In the genomic region with DNA sequence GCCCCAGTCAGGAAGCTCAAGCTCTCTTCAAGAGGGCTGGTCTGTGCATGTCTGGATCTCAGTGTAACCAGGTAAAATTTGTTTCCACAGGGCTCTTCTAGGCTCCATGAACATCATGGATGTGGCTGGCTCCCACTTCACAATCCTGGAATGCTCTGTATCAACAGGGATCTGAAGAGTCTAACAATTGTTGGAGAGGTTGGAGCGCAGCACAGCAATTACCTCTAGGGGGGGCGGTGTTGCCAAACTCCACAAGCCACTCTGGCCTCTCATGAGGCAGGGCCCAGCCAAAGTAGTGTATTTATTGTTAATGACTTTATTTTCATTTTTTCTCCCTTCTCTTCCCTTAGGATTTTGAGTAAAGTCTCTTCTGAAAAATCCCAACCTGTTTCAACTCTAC, we compare ENCODE assay signal across 9 cellular contexts. TPM values are rescaled to one million over a fixed set of nuclear protein-coding genes. Genes with fewer than 3 reads are reported as not detected.
A peak's percentile ranks its signal among the peaks of the same experiment; 100 is the strongest.
DNase-seq lines count a peak whose midpoint lies in the region; ATAC-seq and TF ChIP-seq lines count a peak whose summit lies in the region.
"Had no signal": no experiment of that assay in that cellular context is flagged by ENCODE, and none has a peak within 500 bp of the region (broad histone marks: within the 10 kb centered on the region; RNA-seq: fewer than 3 reads in every experiment).

No MANE protein-coding gene starts in this region.

- no peaks in the 10 kb centered on the region for H3K36me3 Mint-ChIP-seq in MCF 10A (ENCODE audit: insufficient read depth, unreplicated experiment)

- no peak overlapping the region for H2AFZ ChIP-seq in osteoblast (ENCODE audit: low read length)

- ATAC-seq in HG02623 (IDR thresholded peaks at IDR 0.05; ENCODE audit: unreplicated experiment) (no peak), HG02759 (IDR thresholded peaks at IDR 0.05; ENCODE audit: unreplicated experiment) (no peak), HG03520 (IDR thresholded peaks at IDR 0.05; ENCODE audit: unreplicated experiment) (no peak)

- intact Hi-C loops in MCF 10A (cut with micrococcal nuclease), result no loop called here
- intact Hi-C loops in breast epithelium (cut with DNase I; ENCODE audit: low total_unique reads), result no loop called here

- in situ Hi-C loops in brain microvascular endothelial cell (cut with HindIII; ENCODE audit: low pct_ligation_motif_present, low sequenced_read_pairs), result no loop called here

- CTCF ChIA-PET in MCF 10A (lab: Yijun Ruan, JAX), result no interaction called here

- no peaks in the 10 kb centered on the region for H3K4me1 ChIP-seq in breast epithelium
- H3K4me1 ChIP-seq in osteoblast (ENCODE audit: insufficient read depth, low read length), result peaks cover 3% of the 10 kb centered on the region

- H3K9me3 ChIP-seq in breast epithelium (no peaks in the 10 kb centered on the region), osteoblast (ENCODE audit: low read depth, low read length) (no peaks in the 10 kb centered on the region)

- TF ChIP-seq POLR2A in breast epithelium (IDR thresholded peaks at IDR 0.05), result no peak

- BruUV-seq in MCF 10A (replicated peaks; lab: Mats Ljungman, UMichigan), result no TSS peak

- H3K4me1 Mint-ChIP-seq in MCF 10A (ENCODE audit: insufficient read depth, unreplicated experiment), result peaks cover 9% of the 10 kb centered on the region

- H3K27me3 ChIP-seq in breast epithelium (no peaks in the 10 kb centered on the region), brain microvascular endothelial cell (replicated peaks) (no peaks in the 10 kb centered on the region), osteoblast (ENCODE audit: insufficient read depth, low read length) (no peaks in the 10 kb centered on the region)

- DNase-seq in MCF 10A (ENCODE audit: unreplicated experiment) (peak; percentile 40), breast epithelium (ENCODE audit: low spot score in 2 of 2) (no peak), NCI-H1694 treated with DMSO at 0.1 percent for 48 hours (lab: John Stamatoyannopoulos, UW) (peak; percentile 9), brain microvascular endothelial cell (peak; percentile 54), osteoblast (ENCODE audit: insufficient read length, low spot score, missing footprints) (peak; percentile 79)
- DNase-seq: activated T-cell treated with anti-CD3 and anti-CD28 coated beads, Interleukin-2, amount 50 U/mL, for 4 hours had no signal

- TF ChIP-seq CTCF in MCF 10A (IDR thresholded peaks at IDR 0.05; ENCODE audit: unreplicated experiment) (peak; percentile 24), breast epithelium (IDR thresholded peaks at IDR 0.05) (peak in 1 of 3 donors; percentile 28), brain microvascular endothelial cell (IDR thresholded peaks at IDR 0.05; ENCODE audit: low read depth, low read length, missing control alignments) (peak; percentile 69), osteoblast (IDR thresholded peaks at IDR 0.05; ENCODE audit: extremely low read depth, low read depth, low read length) (peak; percentile 61)

- H3K4me3 ChIP-seq in breast epithelium, result no peak overlapping the region
- H3K4me3 ChIP-seq in brain microvascular endothelial cell (ENCODE audit: low read depth, low read length), result no peak overlapping the region
- no peak overlapping the region for H3K4me3 ChIP-seq in osteoblast (ENCODE audit: insufficient read depth, low read length)

- POLR2A ChIA-PET in MCF 10A (lab: Yijun Ruan, JAX), result no interaction called here

- H3K4me3 Mint-ChIP-seq in MCF 10A (ENCODE audit: unreplicated experiment), result no peak overlapping the region
- H3K4me3 Mint-ChIP-seq: activated T-cell treated with anti-CD3 and anti-CD28 coated beads, Interleukin-2, amount 50 U/mL, for 4 hours had no signal

- H3K4me2 ChIP-seq in osteoblast (ENCODE audit: insufficient read depth, low read length), result no peak overlapping the region

- H3K27me3 Mint-ChIP-seq in MCF 10A (ENCODE audit: insufficient read depth, unreplicated experiment), result no peaks in the 10 kb centered on the region

- H3K79me2 ChIP-seq in osteoblast (ENCODE audit: insufficient read depth, low read length), result no peaks in the 10 kb centered on the region

- no peak overlapping the region for H3K27ac ChIP-seq in breast epithelium
- no peak overlapping the region for H3K27ac ChIP-seq in brain microvascular endothelial cell
- no peak overlapping the region for H3K27ac ChIP-seq in osteoblast (ENCODE audit: low read depth, low read length)

- no peaks in the 10 kb centered on the region for H3K9me3 Mint-ChIP-seq in MCF 10A (ENCODE audit: unreplicated experiment)
- H3K9me3 Mint-ChIP-seq: activated T-cell treated with anti-CD3 and anti-CD28 coated beads, Interleukin-2, amount 50 U/mL, for 4 hours had no signal

- H4K20me1 ChIP-seq in osteoblast (ENCODE audit: insufficient read depth, low read length), result no peaks in the 10 kb centered on the region

- H3K36me3 ChIP-seq in breast epithelium (no peaks in the 10 kb centered on the region), brain microvascular endothelial cell (replicated peaks) (no peaks in the 10 kb centered on the region), osteoblast (ENCODE audit: insufficient read depth, low read length) (no peaks in the 10 kb centered on the region)

- H3K27ac Mint-ChIP-seq in MCF 10A (ENCODE audit: low read depth, unreplicated experiment), result no peak overlapping the region

RNA-seq across cellular contexts. Expression of gene EIF2B5, which starts 6.1 kb away (rescaled TPM):
- total RNA-seq in MCF 10A (2022), result 33.8 and 36.1 TPM in 2 replicates
- 10 to 100 TPM; 37.3 to 62.3 (median 50.1) TPM for total RNA-seq in breast epithelium
- total RNA-seq in osteoblast, result 19.4 and 22.1 TPM in 2 replicates

RNA-seq across cellular contexts. Expression of gene DVL3, which starts 26.2 kb away (rescaled TPM):
- total RNA-seq in MCF 10A (2022) (73.4 and 74.5 TPM in 2 replicates), breast epithelium (10 to 100 TPM; 35.7 to 40.2 (median 36.1) TPM), osteoblast (51.6 and 60.4 TPM in 2 replicates)

RNA-seq across cellular contexts. Expression of gene HTR3E, which starts 32.1 kb away (rescaled TPM):
- total RNA-seq in MCF 10A (2022) (not detected in 2 replicates), breast epithelium (not detected), osteoblast (not detected in 2 replicates)
- total RNA-seq: activated T-cell treated with anti-CD3 and anti-CD28 coated beads, Interleukin-2, amount 50 U/mL, for 4 hours had no signal

RNA-seq across cellular contexts. Expression of gene AP2M1, which starts 45.6 kb away (rescaled TPM):
- total RNA-seq in MCF 10A (2022) (280 and 301 TPM in 2 replicates), breast epithelium (100 to 1,000 TPM; 195 to 240 (median 204) TPM), osteoblast (375 and 427 TPM in 2 replicates)

RNA-seq across cellular contexts. Expression of gene ABCF3, which starts 57.0 kb away (rescaled TPM):
- total RNA-seq in MCF 10A (2022) (62.7 and 73.9 TPM in 2 replicates), breast epithelium (10 to 100 TPM; 59.4 to 77.4 (median 71.8) TPM), osteoblast (44.8 and 46.7 TPM in 2 replicates)

Comparison
In these comparisons a context has a peak if more than half of its experiments do, and no peak if none do; other contexts are left out.
1. DNase-seq: peak in MCF 10A (single experiment), NCI-H1694 treated with DMSO at 0.1 percent for 48 hours (single experiment), brain microvascular endothelial cell (single experiment) and osteoblast (single experiment); none in breast epithelium (0 of 2).